In the genomic region with DNA sequence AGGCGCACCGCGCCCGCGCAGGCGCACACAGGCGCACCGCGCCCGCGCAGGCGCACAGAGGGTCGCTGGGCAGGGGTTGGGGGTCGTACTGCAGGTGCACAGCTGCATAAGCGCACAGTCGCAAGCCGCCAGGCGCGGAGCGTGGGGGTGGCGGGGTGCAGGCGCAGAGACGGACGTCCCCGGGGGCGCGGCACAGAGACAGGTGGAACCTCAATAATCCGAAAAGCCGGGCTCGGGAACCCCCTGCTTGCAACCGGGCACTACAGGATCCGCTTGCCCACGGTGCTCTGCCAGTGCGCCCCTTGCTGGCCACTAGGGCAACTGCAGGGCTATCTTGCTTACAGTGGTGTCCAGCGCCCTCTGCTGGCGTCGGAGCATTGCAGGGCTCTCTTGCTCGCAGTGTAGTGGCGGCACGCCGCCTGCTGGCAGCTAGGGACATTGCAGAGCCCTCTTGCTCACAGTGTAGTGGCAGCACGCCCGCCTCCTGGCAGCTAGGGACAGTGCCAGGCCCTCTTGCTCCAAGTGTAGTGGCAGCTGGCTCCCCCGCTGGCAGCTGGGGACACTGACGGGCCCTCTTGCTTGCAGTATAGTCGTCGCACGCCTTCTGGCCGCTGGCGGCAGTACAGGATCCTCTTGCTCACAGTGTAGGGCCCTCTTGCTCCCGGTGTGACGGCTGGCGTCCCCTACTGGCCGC, we compare ENCODE assay signal across 8 cellular contexts. TPM values are rescaled to one million over a fixed set of nuclear protein-coding genes. Genes with fewer than 3 reads are reported as not detected.
DNase-seq lines count a peak whose midpoint lies in the region; ATAC-seq and TF ChIP-seq lines count a peak whose summit lies in the region.

No MANE protein-coding gene starts in this region.

- 69% methylated on average over 29 of the region's 54 CpGs; no CpG with 5 or more reads in 1 of the 2 experiments for WGBS in IMR-90 (ENCODE audit: extremely low coverage in 2 of 2, insufficient read length in 1 of 2), 2 experiments
- 55 to 74% (median 68%) methylated on average over 40 to 54 of the region's 54 CpGs for WGBS in stomach, 5 donors

- H4K5ac ChIP-seq in IMR-90 (ENCODE audit: low read depth, low read length), result no peak overlapping the region

- no peak overlapping the region for H4K8ac ChIP-seq in IMR-90 (ENCODE audit: low read depth in 2 of 2, low read length in 2 of 2)

- CTCF ChIA-PET in IMR-90 (lab: Yijun Ruan, JAX), result interaction anchor here (0.7 kb wide), 1 partner anchor 11 kb away, joined by 3 read pairs; no protein-coding TSS in a partner anchor

- no peak overlapping the region for H3K4ac ChIP-seq in IMR-90 (ENCODE audit: low read depth, low read length)

- no peak overlapping the region for H3K4me3 ChIP-seq in IMR-90 (ENCODE audit: insufficient read depth, low read depth, low read length)
- H3K4me3 ChIP-seq in dorsolateral prefrontal cortex, result peak overlapping the region in 2 of 59 donors; percentile 40 to 50
- H3K4me3 ChIP-seq in stomach, result no peak overlapping the region

- H3K27me3 ChIP-seq in IMR-90 (ENCODE audit: control insufficient read depth, insufficient read depth, low read length), result no peaks in the 10 kb centered on the region
- H3K27me3 ChIP-seq in dorsolateral prefrontal cortex, result peaks cover 0 to 1% (median 0%) of the 10 kb centered on the region in 45 donors
- no peaks in the 10 kb centered on the region for H3K27me3 ChIP-seq in stomach

- DNase-seq in AG09319 (ENCODE audit: extremely low read depth, low read depth) (no peak), IMR-90 (peak; percentile 22), dorsolateral prefrontal cortex (peak in 2 of 10 donors; percentile 84 to 86), stomach (peak; percentile 66), GM19238 (ENCODE audit: insufficient read length, low spot score) (no peak)
- peak; percentile 84 for DNase-seq in activated CD4-positive, alpha-beta T cell treated with anti-CD3 and anti-CD28 coated beads, Interleukin-2, amount 10 ng/mL, durations not matched to agents 24 days and 14 days
- peak in 8 of 10 donors; percentile 27 to 70 (median 57) for DNase-seq in naive thymus-derived CD8-positive, alpha-beta T cell

- H3K9me3 ChIP-seq in IMR-90 (ENCODE audit: control insufficient read depth, insufficient read depth, low read length) (no peaks in the 10 kb centered on the region), stomach (peaks cover 0 to 10% (median 0%) of the 10 kb centered on the region in 4 donors)

- H3K9me3 Mint-ChIP-seq in activated CD4-positive, alpha-beta T cell treated with anti-CD3 and anti-CD28 coated beads, Interleukin-2, amount 10 ng/mL, durations not matched to agents 24 days and 14 days, result no peaks in the 10 kb centered on the region
- H3K9me3 Mint-ChIP-seq in naive thymus-derived CD8-positive, alpha-beta T cell, result no peaks in the 10 kb centered on the region

- H2AK9ac ChIP-seq in IMR-90 (replicated peaks; ENCODE audit: low read depth, low read length, poor library complexity), result no peak overlapping the region

- no peaks in the 10 kb centered on the region for H3K79me1 ChIP-seq in IMR-90 (ENCODE audit: low read depth in 1 of 2, low read length in 2 of 2)

- TF ChIP-seq POLR2A in IMR-90 (IDR thresholded peaks at IDR 0.05; ENCODE audit: low read depth, low read length) (no peak), stomach (IDR thresholded peaks at IDR 0.05) (no peak)

- no peaks in the 10 kb centered on the region for H3K36me3 Mint-ChIP-seq in activated CD4-positive, alpha-beta T cell treated with anti-CD3 and anti-CD28 coated beads, Interleukin-2, amount 10 ng/mL, durations not matched to agents 24 days and 14 days (ENCODE audit: low read depth)
- no peaks in the 10 kb centered on the region for H3K36me3 Mint-ChIP-seq in naive thymus-derived CD8-positive, alpha-beta T cell

- no peak overlapping the region for H3K23ac ChIP-seq in IMR-90 (ENCODE audit: low read depth, low read length)

- H2AFZ ChIP-seq in IMR-90 (replicated peaks; ENCODE audit: low read length, poor library complexity), result no peak overlapping the region

- no peak overlapping the region for H2BK20ac ChIP-seq in IMR-90 (ENCODE audit: low read depth, low read length)

- peaks cover 12% of the 10 kb centered on the region for H3K4me1 Mint-ChIP-seq in activated CD4-positive, alpha-beta T cell treated with anti-CD3 and anti-CD28 coated beads, Interleukin-2, amount 10 ng/mL, durations not matched to agents 24 days and 14 days
- H3K4me1 Mint-ChIP-seq in naive thymus-derived CD8-positive, alpha-beta T cell, result no peaks in the 10 kb centered on the region

- H3K36me3 ChIP-seq in IMR-90 (ENCODE audit: control insufficient read depth, insufficient read depth, low read length) (no peaks in the 10 kb centered on the region), stomach (no peaks in the 10 kb centered on the region)

- H3K18ac ChIP-seq in IMR-90 (ENCODE audit: low read depth, low read length), result no peak overlapping the region

- no peak overlapping the region for H3K56ac ChIP-seq in IMR-90 (ENCODE audit: extremely low read depth, insufficient read depth, low read length)

- H3K9me1 ChIP-seq in IMR-90 (ENCODE audit: insufficient read depth, low read length), result no peaks in the 10 kb centered on the region

- intact Hi-C loops in IMR-90 (cut with micrococcal nuclease) (no loop called here), dorsolateral prefrontal cortex (cut with DNase I) (no loop called here), stomach (cut with DNase I; ENCODE audit: low total_unique reads) (no loop called here)
- intact Hi-C loops in activated CD4-positive, alpha-beta T cell treated with anti-CD3 and anti-CD28 coated beads, Interleukin-2, amount 10 ng/mL, durations not matched to agents 24 days and 14 days (cut with micrococcal nuclease), result no loop called here

- H3K14ac ChIP-seq in IMR-90 (replicated peaks; ENCODE audit: low read depth, low read length), result no peak overlapping the region

- no peak overlapping the region for H2BK5ac ChIP-seq in IMR-90 (ENCODE audit: low read depth, low read length, poor library complexity, severe bottlenecking)

- TF ChIP-seq RAD21 in IMR-90 (IDR thresholded peaks at IDR 0.05; ENCODE audit: low read length), result no peak

- H2AK5ac ChIP-seq in IMR-90 (ENCODE audit: low read depth, low read length), result no peak overlapping the region

- no peak overlapping the region for H3K4me2 ChIP-seq in IMR-90 (ENCODE audit: low read depth, low read length)

- H3K27me3 Mint-ChIP-seq in activated CD4-positive, alpha-beta T cell treated with anti-CD3 and anti-CD28 coated beads, Interleukin-2, amount 10 ng/mL, durations not matched to agents 24 days and 14 days, result peaks cover 10% of the 10 kb centered on the region
- H3K27me3 Mint-ChIP-seq in naive thymus-derived CD8-positive, alpha-beta T cell, result peaks cover 3 to 28% (median 14%) of the 10 kb centered on the region in 5 donors

- BruUV-seq in IMR-90 (replicated peaks; lab: Mats Ljungman, UMichigan), result no TSS peak

- no peak overlapping the region for H3K9ac ChIP-seq in IMR-90 (ENCODE audit: low read depth, low read length)

- no peak overlapping the region for H4K91ac ChIP-seq in IMR-90 (ENCODE audit: insufficient read depth, low read depth, low read length)

- dilution Hi-C loops in IMR-90 (cut with HindIII; ENCODE audit: low sequenced_read_pairs, unreplicated experiment), result no loop called here

- ATAC-seq in IMR-90 (ENCODE audit: low read depth), result no peak
- ATAC-seq in naive thymus-derived CD8-positive, alpha-beta T cell, result peak in 1 of 2 donors; percentile 70
- ATAC-seq in GM21737 (IDR thresholded peaks at IDR 0.05; ENCODE audit: unreplicated experiment), result no peak

- no peak overlapping the region for H2BK15ac ChIP-seq in IMR-90 (ENCODE audit: low read depth, low read length)

- in situ Hi-C loops in IMR-90 (cut with MboI; ENCODE audit: low sequenced_read_pairs), result no loop called here

- no peak overlapping the region for H3K27ac Mint-ChIP-seq in activated CD4-positive, alpha-beta T cell treated with anti-CD3 and anti-CD28 coated beads, Interleukin-2, amount 10 ng/mL, durations not matched to agents 24 days and 14 days
- no peak overlapping the region for H3K27ac Mint-ChIP-seq in naive thymus-derived CD8-positive, alpha-beta T cell

- peak; percentile 28 for TF ChIP-seq CTCF in AG09319 (IDR thresholded peaks at IDR 0.05; ENCODE audit: low read depth, low read length)
- peak; percentile 63 for TF ChIP-seq CTCF in IMR-90 (conservative IDR thresholded peaks at IDR 0.05; ENCODE audit: low read depth, low read length)
- peak in 44 of 56 donors; percentile 13 to 83 (median 32) for TF ChIP-seq CTCF in dorsolateral prefrontal cortex (IDR thresholded peaks at IDR 0.05 in 54 of 56, conservative IDR thresholded peaks at IDR 0.05 in 2 of 56; ENCODE audit: low read depth in 1 of 56, partially characterized antibody in 56 of 56)
- peak in 5 of 7 experiments; percentile 25 to 58 (median 40) for TF ChIP-seq CTCF in stomach (IDR thresholded peaks at IDR 0.05)

- no peaks in the 10 kb centered on the region for H3K4me1 ChIP-seq in IMR-90 (ENCODE audit: control insufficient read depth, insufficient read depth, low read length)
- H3K4me1 ChIP-seq in stomach, result no peaks in the 10 kb centered on the region

- no peak overlapping the region for H3K4me3 Mint-ChIP-seq in activated CD4-positive, alpha-beta T cell treated with anti-CD3 and anti-CD28 coated beads, Interleukin-2, amount 10 ng/mL, durations not matched to agents 24 days and 14 days
- H3K4me3 Mint-ChIP-seq in naive thymus-derived CD8-positive, alpha-beta T cell, result peak overlapping the region in 1 of 10 donors; percentile 26

- H2BK120ac ChIP-seq in IMR-90 (ENCODE audit: low read depth, low read length), result no peak overlapping the region

- no peak overlapping the region for H3K27ac ChIP-seq in IMR-90 (ENCODE audit: insufficient read depth, low read length)
- H3K27ac ChIP-seq in dorsolateral prefrontal cortex, result peak overlapping the region in 1 of 59 donors; percentile 78
- H3K27ac ChIP-seq in stomach, result no peak overlapping the region

- no peaks in the 10 kb centered on the region for H4K20me1 ChIP-seq in IMR-90 (ENCODE audit: insufficient read depth, low read length)

- POLR2A ChIA-PET in IMR-90 (lab: Charles Lee; ENCODE audit: unreplicated experiment), result interaction anchor here (0.6 kb wide), 1 partner anchor 188 kb away, joined by 3 read pairs; no protein-coding TSS in a partner anchor
- POLR2A ChIA-PET in naive thymus-derived CD8-positive, alpha-beta T cell (lab: Charles Lee), result no interaction called here

- no peak for TF ChIP-seq EP300 in stomach (IDR thresholded peaks at IDR 0.05)

RNA-seq across cellular contexts. Expression of a gene that starts 34.9 kb away (rescaled TPM):
- total RNA-seq in IMR-90 (2012; rRNA removed) (not detected in 2 replicates), dorsolateral prefrontal cortex (10 to 100 TPM in 2 of 120 experiments, 1 to 10 TPM in 118; 2.2 to 13.2 (median 5.2) TPM), stomach (10 to 100 TPM in 3 of 5 donors, 1 to 10 TPM in 1, not detected in 1; 8.7 to 16.8 (median 13.1) TPM)
- polyA plus RNA-seq in IMR-90 (2012; rRNA removed) (not detected in 2 replicates), stomach (10 to 100 TPM in 1 of 3 donors, 1 to 10 TPM in 2; 3.4 to 15.9 (median 6.9) TPM)
- polyA plus RNA-seq in IMR-90 (2012; cell fraction: cytosol; rRNA removed), result not detected in 2 replicates
- polyA plus RNA-seq in IMR-90 (2012; cell fraction: nucleus; rRNA removed; ENCODE audit: low replicate concordance), result not detected in 2 replicates
- 0.33 and 0.47 TPM in 2 replicates for total RNA-seq in activated CD4-positive, alpha-beta T cell treated with anti-CD3 and anti-CD28 coated beads, Interleukin-2, amount 10 ng/mL, durations not matched to agents 24 days and 14 days
- total RNA-seq in naive thymus-derived CD8-positive, alpha-beta T cell, result under 1 TPM; 0.16 to 0.91 TPM
- polyA plus RNA-seq in naive thymus-derived CD8-positive, alpha-beta T cell, result under 1 TPM in 1 of 3 donors, not detected in 2; 0.13 TPM

Comparison
In these comparisons a context has a peak if more than half of its experiments do, and no peak if none do; other contexts are left out.
1. DNase-seq: peak in IMR-90 (single experiment), activated CD4-positive, alpha-beta T cell treated with anti-CD3 and anti-CD28 coated beads, Interleukin-2, amount 10 ng/mL, durations not matched to agents 24 days and 14 days (single experiment), naive thymus-derived CD8-positive, alpha-beta T cell (8 of 10) and stomach (single experiment); none in AG09319 (single experiment) and GM19238 (single experiment).
2. Peak in every context shown above with its lines, with median percentiles within 50 percentile points of each other: CTCF ChIP-seq.